ENCODE assay signal across 30 cellular contexts in the genomic region with DNA sequence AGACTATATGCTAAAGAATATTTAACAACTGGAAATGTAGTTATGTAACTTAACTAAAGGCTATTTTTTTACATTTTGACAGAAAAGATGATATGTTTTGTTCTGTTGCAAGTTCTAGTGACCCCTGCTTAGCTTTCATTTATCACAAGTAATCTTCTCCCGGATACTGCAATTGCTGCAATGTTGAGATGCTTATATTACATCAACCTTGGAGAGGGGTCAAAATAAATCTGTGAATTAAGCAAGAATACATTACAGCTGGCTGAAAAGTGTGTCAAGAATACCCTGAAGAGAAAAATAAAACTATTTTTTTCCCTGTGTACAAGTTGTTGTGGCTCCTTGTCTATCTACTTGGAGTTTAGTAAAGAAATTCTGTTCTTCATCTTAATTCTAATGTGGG.
"Had no signal": no experiment of that assay in that cellular context is flagged by ENCODE, and none has a peak within 500 bp of the region (broad histone marks: within the 10 kb centered on the region; RNA-seq: fewer than 3 reads in every experiment).

No MANE protein-coding gene starts in this region.

- H3K27ac Mint-ChIP-seq: naive thymus-derived CD4-positive, alpha-beta T cell; natural killer cell treated with Interleukin-12 subunit alpha and Interleukin-12 subunit beta and Interleukin-15 and Interleukin-18, amount 100 ng/mL, for 72 hours; stimulated activated effector memory CD8-positive, alpha-beta T cell treated with anti-CD3 and anti-CD28 coated beads, Interleukin-12 subunit alpha, Interleukin-12 subunit beta, amount 100 ng/mL, for 72 hours; stimulated activated naive CD8-positive, alpha-beta T cell treated with anti-CD3 and anti-CD28 coated beads, Interleukin-15, Interleukin-2, amounts not matched to agents 100 ng/mL and 50 ng/mL, for 24 hours had no signal

- ATAC-seq: left cardiac atrium; left lung; lower lobe of right lung; mucosa of descending colon; naive thymus-derived CD4-positive, alpha-beta T cell; natural killer cell treated with Interleukin-12 subunit alpha and Interleukin-12 subunit beta and Interleukin-15 and Interleukin-18, amount 100 ng/mL, for 72 hours; pancreas; right cardiac atrium; stimulated activated effector memory CD8-positive, alpha-beta T cell treated with anti-CD3 and anti-CD28 coated beads, Interleukin-12 subunit alpha, Interleukin-12 subunit beta, amount 100 ng/mL, for 72 hours; upper lobe of right lung had no signal

- H3K27me3 Mint-ChIP-seq: naive thymus-derived CD4-positive, alpha-beta T cell; natural killer cell treated with Interleukin-12 subunit alpha and Interleukin-12 subunit beta and Interleukin-15 and Interleukin-18, amount 100 ng/mL, for 72 hours; stimulated activated naive CD8-positive, alpha-beta T cell treated with anti-CD3 and anti-CD28 coated beads, Interleukin-15, Interleukin-2, amounts not matched to agents 100 ng/mL and 50 ng/mL, for 24 hours had no signal

- H3K4me3 Mint-ChIP-seq: naive thymus-derived CD4-positive, alpha-beta T cell; natural killer cell treated with Interleukin-12 subunit alpha and Interleukin-12 subunit beta and Interleukin-15 and Interleukin-18, amount 100 ng/mL, for 72 hours; neural crest cell; stimulated activated effector memory CD8-positive, alpha-beta T cell treated with anti-CD3 and anti-CD28 coated beads, Interleukin-12 subunit alpha, Interleukin-12 subunit beta, amount 100 ng/mL, for 72 hours; stimulated activated naive CD8-positive, alpha-beta T cell treated with anti-CD3 and anti-CD28 coated beads, Interleukin-15, Interleukin-2, amounts not matched to agents 100 ng/mL and 50 ng/mL, for 24 hours had no signal

- H3K9me3 Mint-ChIP-seq: neural crest cell; stimulated activated naive CD8-positive, alpha-beta T cell treated with anti-CD3 and anti-CD28 coated beads, Interleukin-15, Interleukin-2, amounts not matched to agents 100 ng/mL and 50 ng/mL, for 24 hours had no signal

- H3K4me1 Mint-ChIP-seq: naive thymus-derived CD4-positive, alpha-beta T cell; stimulated activated effector memory CD8-positive, alpha-beta T cell treated with anti-CD3 and anti-CD28 coated beads, Interleukin-12 subunit alpha, Interleukin-12 subunit beta, amount 100 ng/mL, for 72 hours had no signal

- H3K36me3 Mint-ChIP-seq: naive thymus-derived CD4-positive, alpha-beta T cell; natural killer cell treated with Interleukin-12 subunit alpha and Interleukin-12 subunit beta and Interleukin-15 and Interleukin-18, amount 100 ng/mL, for 72 hours; stimulated activated effector memory CD8-positive, alpha-beta T cell treated with anti-CD3 and anti-CD28 coated beads, Interleukin-12 subunit alpha, Interleukin-12 subunit beta, amount 100 ng/mL, for 72 hours had no signal

- DNase-seq: hippocampal formation; kidney glomerular epithelial cell; left cardiac atrium; left lung; lower lobe of right lung; mammary epithelial cell; mesendoderm; midbrain; mucosa of descending colon; naive thymus-derived CD4-positive, alpha-beta T cell; nucleus accumbens; pancreas; posterior cingulate gyrus; retina; right cardiac atrium; sigmoid colon; small intestine; spleen; stimulated activated CD4-positive, alpha-beta T cell treated with anti-CD3 and anti-CD28 coated beads, Interleukin-4, amount 100 ng/mL, for 24 hours; stimulated activated naive CD4-positive, alpha-beta T cell; tibial artery; trophoblast cell; upper lobe of right lung had no signal

- H3K4me3 ChIP-seq: left lung, lower lobe of right lung, mucosa of descending colon, pancreas, prostate gland, sigmoid colon, spleen, suprapubic skin, thoracic aorta, tibial artery, upper lobe of right lung had no signal
